In the genomic region with DNA sequence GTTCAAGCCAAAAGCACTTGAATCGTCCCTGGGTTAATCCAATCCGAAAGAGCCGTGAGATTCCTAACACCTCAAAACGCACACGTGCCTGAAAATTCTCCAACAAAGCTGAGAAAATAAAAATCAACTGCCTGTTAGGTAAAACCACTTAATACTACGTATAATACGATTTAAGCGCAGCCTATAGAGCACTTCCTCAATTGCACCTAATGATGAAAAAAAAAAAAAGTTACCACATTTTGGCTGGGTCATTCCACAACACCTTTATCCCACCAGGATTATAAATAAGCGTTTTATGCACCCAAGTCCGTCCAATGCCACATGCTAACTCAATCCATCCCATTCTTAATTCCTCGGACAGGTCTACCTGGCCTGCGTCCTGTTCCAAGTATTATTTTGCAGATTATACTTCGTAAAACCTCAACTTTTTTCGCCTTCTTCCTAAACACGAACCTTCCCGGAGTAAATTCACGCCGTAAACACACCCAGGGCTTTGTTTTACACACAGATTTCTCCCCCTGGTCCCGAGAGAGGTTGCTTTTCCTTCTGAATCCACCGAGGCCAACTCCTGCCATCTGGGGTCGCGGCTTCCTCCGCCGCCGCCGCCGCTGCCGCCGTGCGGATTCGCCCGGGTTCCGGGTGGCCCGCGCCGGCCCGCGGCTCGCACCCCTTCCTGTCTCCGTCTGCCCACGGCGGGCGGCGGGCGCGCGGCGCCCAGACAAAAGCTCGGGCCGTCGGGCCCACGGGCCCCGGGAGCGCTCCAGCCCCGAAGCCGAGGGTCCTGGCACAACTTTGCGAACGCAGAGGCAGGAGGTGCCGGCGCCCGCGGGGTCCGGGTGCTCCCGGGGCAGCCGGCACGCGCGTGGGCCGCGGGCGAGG, we compare ENCODE assay signal across 8 cellular contexts.
DNase-seq lines count a peak whose midpoint lies in the region; ATAC-seq and TF ChIP-seq lines count a peak whose summit lies in the region.

No MANE protein-coding gene starts in this region.

- peak overlapping the region; percentile 89 to 98 (median 96) for H3K27ac Mint-ChIP-seq in CD8-positive, alpha-beta memory T cell
- H3K27ac Mint-ChIP-seq in dendritic cell treated with granulocyte-macrophage colony-stimulating factor and Interleukin-4, amounts not matched to agents 40 ng/mL and 50 ng/mL, for 4 days, result peak overlapping the region; percentile 91

- POLR2A ChIA-PET in CD8-positive, alpha-beta memory T cell (lab: Charles Lee), result no interaction called here

- H3K36me3 ChIP-seq in CD8-positive, alpha-beta memory T cell (ENCODE audit: insufficient read depth, low read length), result no peaks in the 10 kb centered on the region
- peaks cover 6% of the 10 kb centered on the region; the same call in 1 of the 2 replicates for H3K36me3 ChIP-seq in HUES48 (ENCODE audit: control insufficient read depth, insufficient read depth, low read length)
- no peaks in the 10 kb centered on the region for H3K36me3 ChIP-seq in WERI-Rb-1
- H3K36me3 ChIP-seq in muscle layer of colon (ENCODE audit: insufficient read depth, low read length), result no peaks in the 10 kb centered on the region
- H3K36me3 ChIP-seq in thoracic aorta, result no peaks in the 10 kb centered on the region

- H3K27me3 Mint-ChIP-seq in CD8-positive, alpha-beta memory T cell, result no peaks in the 10 kb centered on the region
- H3K27me3 Mint-ChIP-seq in dendritic cell treated with granulocyte-macrophage colony-stimulating factor and Interleukin-4, amounts not matched to agents 40 ng/mL and 50 ng/mL, for 4 days, result no peaks in the 10 kb centered on the region

- H3K4me3 Mint-ChIP-seq in CD8-positive, alpha-beta memory T cell, result peak overlapping the region; percentile 90 to 98 (median 94)
- H3K4me3 Mint-ChIP-seq in dendritic cell treated with granulocyte-macrophage colony-stimulating factor and Interleukin-4, amounts not matched to agents 40 ng/mL and 50 ng/mL, for 4 days, result peak overlapping the region; percentile 92

- peaks cover 0 to 8% (median 4%) of the 10 kb centered on the region in 3 donors for H3K36me3 Mint-ChIP-seq in CD8-positive, alpha-beta memory T cell
- peaks cover 31% of the 10 kb centered on the region for H3K36me3 Mint-ChIP-seq in dendritic cell treated with granulocyte-macrophage colony-stimulating factor and Interleukin-4, amounts not matched to agents 40 ng/mL and 50 ng/mL, for 4 days (ENCODE audit: low read depth)

- H3K9ac ChIP-seq in HUES48 (ENCODE audit: low read depth, low read length), result no peak overlapping the region; the same call in 1 of the 2 replicates
- peak overlapping the region; percentile 18 for H3K9ac ChIP-seq in muscle layer of colon (ENCODE audit: low read length)

- peak; percentile 31 to 65 (median 50) for DNase-seq in CD8-positive, alpha-beta memory T cell
- peak; percentile 33 for DNase-seq in WERI-Rb-1
- DNase-seq in thoracic aorta (ENCODE audit: low spot score), result no peak
- DNase-seq in NCI-H2107 treated with DMSO at 0.1 percent for 48 hours (lab: John Stamatoyannopoulos, UW; ENCODE audit: unreplicated experiment), result no peak

- H3K9me3 Mint-ChIP-seq in CD8-positive, alpha-beta memory T cell, result no peaks in the 10 kb centered on the region
- H3K9me3 Mint-ChIP-seq in dendritic cell treated with granulocyte-macrophage colony-stimulating factor and Interleukin-4, amounts not matched to agents 40 ng/mL and 50 ng/mL, for 4 days, result no peaks in the 10 kb centered on the region

- CTCF ChIA-PET in CD8-positive, alpha-beta memory T cell (lab: Charles Lee), result interaction anchor here (0.9 kb wide), 1 partner anchor 11 kb away, joined by 3 read pairs; no protein-coding TSS in a partner anchor

- intact Hi-C loops in dendritic cell treated with granulocyte-macrophage colony-stimulating factor and Interleukin-4, amounts not matched to agents 40 ng/mL and 50 ng/mL, for 4 days (cut with micrococcal nuclease), result loop anchor here (2.0 kb wide), 1 partner anchor 13 kb away; no protein-coding TSS in a partner anchor

- peak overlapping the region; percentile 81 for H3K4me3 ChIP-seq in CD8-positive, alpha-beta memory T cell (ENCODE audit: low read length)
- H3K4me3 ChIP-seq in HUES48 (ENCODE audit: low read depth, low read length), result peak overlapping the region; percentile 68
- peak overlapping the region; percentile 58 for H3K4me3 ChIP-seq in WERI-Rb-1 (ENCODE audit: low read depth, low read length)
- H3K4me3 ChIP-seq in muscle layer of colon (ENCODE audit: low read depth in 1 of 2, low read length in 2 of 2), result peak overlapping the region; percentile 14 to 65
- H3K4me3 ChIP-seq in thoracic aorta, result peak overlapping the region; percentile 68

- H3K9me3 ChIP-seq in CD8-positive, alpha-beta memory T cell (ENCODE audit: low read length), result no peaks in the 10 kb centered on the region
- H3K9me3 ChIP-seq in HUES48 (ENCODE audit: control insufficient read depth, insufficient read depth, low read length) (no peaks in the 10 kb centered on the region), WERI-Rb-1 (ENCODE audit: severe bottlenecking) (no peaks in the 10 kb centered on the region), muscle layer of colon (ENCODE audit: low read length) (no peaks in the 10 kb centered on the region), thoracic aorta (no peaks in the 10 kb centered on the region)

- TF ChIP-seq CTCF in WERI-Rb-1 (IDR thresholded peaks at IDR 0.05; ENCODE audit: low read depth, low read length), result no peak
- no peak for TF ChIP-seq CTCF in thoracic aorta (IDR thresholded peaks at IDR 0.05)

- peaks cover 25 to 51% (median 31%) of the 10 kb centered on the region in 3 donors for H3K4me1 Mint-ChIP-seq in CD8-positive, alpha-beta memory T cell
- H3K4me1 Mint-ChIP-seq in dendritic cell treated with granulocyte-macrophage colony-stimulating factor and Interleukin-4, amounts not matched to agents 40 ng/mL and 50 ng/mL, for 4 days (ENCODE audit: low read depth), result peaks cover 72% of the 10 kb centered on the region

- peak overlapping the region; percentile 43 for H3K27ac ChIP-seq in CD8-positive, alpha-beta memory T cell (ENCODE audit: low read depth, low read length)
- H3K27ac ChIP-seq in HUES48 (ENCODE audit: low read depth, low read length) (no peak overlapping the region), WERI-Rb-1 (no peak overlapping the region), muscle layer of colon (ENCODE audit: low read depth, low read length) (no peak overlapping the region), thoracic aorta (peak overlapping the region; percentile 13 to 38)

- no peaks in the 10 kb centered on the region for H3K27me3 ChIP-seq in CD8-positive, alpha-beta memory T cell (ENCODE audit: insufficient read depth, low read length, poor library complexity, severe bottlenecking)
- H3K27me3 ChIP-seq in HUES48 (ENCODE audit: control insufficient read depth, insufficient read depth, low read length), result no peaks in the 10 kb centered on the region; the same call in 1 of the 2 replicates
- no peaks in the 10 kb centered on the region for H3K27me3 ChIP-seq in WERI-Rb-1 (ENCODE audit: insufficient read depth, low read depth, severe bottlenecking)
- H3K27me3 ChIP-seq in muscle layer of colon (ENCODE audit: control insufficient read depth in 1 of 2, insufficient read depth in 2 of 2, low read length in 2 of 2), result no peaks in the 10 kb centered on the region
- H3K27me3 ChIP-seq in thoracic aorta (replicated peaks; ENCODE audit: insufficient read depth), result no peaks in the 10 kb centered on the region

- H3K4me1 ChIP-seq in CD8-positive, alpha-beta memory T cell (ENCODE audit: insufficient read depth, low read length), result peaks cover 33% of the 10 kb centered on the region
- H3K4me1 ChIP-seq in HUES48 (ENCODE audit: control insufficient read depth, insufficient read depth, low read length) (peaks cover 14% of the 10 kb centered on the region), muscle layer of colon (ENCODE audit: insufficient read depth, low read length) (peaks cover 7% of the 10 kb centered on the region), thoracic aorta (ENCODE audit: control insufficient read depth in 1 of 2, low read depth in 2 of 2) (peaks cover 7 to 16% of the 10 kb centered on the region in 2 donors)

- ATAC-seq in GM21367 (IDR thresholded peaks at IDR 0.05; ENCODE audit: unreplicated experiment) (peak; percentile 7), thoracic aorta (ENCODE audit: insufficient number of reproducible peaks, low FRiP score, low read depth) (peak; percentile 12)

Comparison
In these comparisons a context has a peak if more than half of its experiments do, and no peak if none do; other contexts are left out.
1. DNase-seq: peak in CD8-positive, alpha-beta memory T cell (5 of 5) and WERI-Rb-1 (single experiment); none in thoracic aorta (single experiment) and NCI-H2107 treated with DMSO at 0.1 percent for 48 hours (single experiment).
2. H3K27ac ChIP-seq: peak in CD8-positive, alpha-beta memory T cell (single experiment) and thoracic aorta (2 of 2); none in HUES48 (single experiment), WERI-Rb-1 (single experiment) and muscle layer of colon (single experiment).
3. Peak in every context shown above with its lines, with median percentiles within 50 percentile points of each other: H3K4me3 ChIP-seq.